ENCODE assay signal across 9 cellular contexts in the genomic region with DNA sequence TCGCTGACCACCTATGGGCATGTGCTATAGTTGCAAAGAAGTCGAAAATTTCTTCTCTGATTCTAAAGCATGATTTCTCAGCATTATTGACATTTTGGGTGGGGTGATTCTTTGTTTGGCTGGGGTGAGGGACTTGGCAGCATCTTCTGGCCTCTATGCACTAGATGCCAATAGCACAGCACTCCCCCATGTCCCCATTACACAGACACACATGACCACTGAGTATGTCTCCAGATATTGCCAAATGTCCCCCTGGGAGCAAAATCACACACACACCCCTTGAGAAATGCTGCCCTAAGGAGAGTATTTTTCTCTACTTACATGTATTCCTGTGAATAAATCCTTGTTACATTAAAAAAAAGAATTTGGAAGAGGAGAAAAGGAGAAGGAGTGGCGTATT.
"Had no signal": no experiment of that assay in that cellular context is flagged by ENCODE, and none has a peak within 500 bp of the region (broad histone marks: within the 10 kb centered on the region; RNA-seq: fewer than 3 reads in every experiment).

No MANE protein-coding gene starts in this region.

- H3K27ac ChIP-seq: GM23248, HL-60 had no signal

- H3K9ac ChIP-seq: GM23248 had no signal

- DNase-seq: GM23248, GOT3, HFFc6, KBM-7 had no signal

- H3K4me3 ChIP-seq: GM23248, HAP-1 had no signal

- FAIRE-seq: H54, HepG2 had no signal

- H3K4me1 ChIP-seq: HAP-1 had no signal

- H3K9me3 ChIP-seq: HAP-1 had no signal

- H2AFZ ChIP-seq: GM23248 had no signal

- H3K36me3 ChIP-seq: HAP-1 had no signal

- ATAC-seq: HCT116, HepG2 had no signal
